ENCODE assay signal across 9 cellular contexts in genomic region chr14:75720828-75721227, GRCh38. TPM values are rescaled to one million over a fixed set of nuclear protein-coding genes. Genes with fewer than 3 reads are reported as not detected.
DNase-seq lines count a peak whose midpoint lies in the region; ATAC-seq, FAIRE-seq and TF ChIP-seq lines count a peak whose summit lies in the region.
"Had no signal": no experiment of that assay in that cellular context is flagged by ENCODE, and none has a peak within 500 bp of the region (broad histone marks: within the 10 kb centered on the region; RNA-seq: fewer than 3 reads in every experiment).

No MANE protein-coding gene starts in this region.

- H3K9me3 ChIP-seq in transverse colon = no peaks in the 10 kb centered on the region

- H3K36me3 ChIP-seq in transverse colon = peaks cover 0 to 8% (median 0%) of the 10 kb centered on the region in 4 donors

- H3K4me3 ChIP-seq in transverse colon = no peak overlapping the region

- H3K27ac ChIP-seq in transverse colon = peak overlapping the region; percentile 50 to 69 (median 58)

- peaks cover 0 to 27% (median 5%) of the 10 kb centered on the region in 4 donors for H3K4me1 ChIP-seq in transverse colon

- TF ChIP-seq POLR2A in transverse colon (IDR thresholded peaks at IDR 0.05) = no peak

- TF ChIP-seq CTCF in transverse colon (IDR thresholded peaks at IDR 0.05) = no peak

- no peak for TF ChIP-seq EP300 in transverse colon (IDR thresholded peaks at IDR 0.05; ENCODE audit: low read depth)

- no peak for FAIRE-seq in frontal cortex (lab: Jason Lieb, UNC)

- intact Hi-C loops in transverse colon (cut with DNase I; ENCODE audit: low total_unique reads) = no loop called here

- WGBS in transverse colon (ENCODE audit: low coverage in 1 of 2), 2 donors = 49 to 52% methylated on average over 3 to 4 of the region's 4 CpGs

- in situ Hi-C loops in transverse colon (cut with MboI; ENCODE audit: low pct_ligation_motif_present in 1 of 4, low pct_unique_long_range_greater_than_20kb in 1 of 4, low sequenced_read_pairs in 3 of 4) = no loop called here

- peak in 51 of 56 donors; percentile 10 to 84 (median 53) for DNase-seq in amygdala (lab: John Stamatoyannopoulos, UW)
- peak; percentile 10 to 25 for DNase-seq in frontal cortex (ENCODE audit: low spot score in 2 of 2)
- DNase-seq in occipital lobe (lab: John Stamatoyannopoulos, UW) = peak; percentile 56
- no peak for DNase-seq in transverse colon
- DNase-seq in activated CD4-positive, alpha-beta T cell treated with anti-CD3 and anti-CD28 coated beads, Interleukin-2, amount 50 U/mL, for 1 hour = no peak
- DNase-seq in NCI-H82 (lab: John Stamatoyannopoulos, UW) = no peak
- DNase-seq: effector CD4-positive, alpha-beta T cell; MM.1S had no signal

- no peaks in the 10 kb centered on the region for H3K27me3 ChIP-seq in transverse colon

- ATAC-seq in GM18520 (IDR thresholded peaks at IDR 0.05; ENCODE audit: unreplicated experiment) = no peak

RNA-seq across cellular contexts. Expression of gene TTLL5, which starts 59.8 kb away (rescaled TPM):
- total RNA-seq in frontal cortex (35.1 TPM), occipital lobe (36.7 TPM), transverse colon (100 to 1,000 TPM in 1 of 4 donors, 10 to 100 TPM in 3; 16.1 to 264 (median 40.8) TPM)

Comparison
In these comparisons a context has a peak if more than half of its experiments do, and no peak if none do; other contexts are left out.
1. DNase-seq: peak in amygdala (51 of 56), frontal cortex (2 of 2) and occipital lobe (single experiment); none in transverse colon (single experiment), activated CD4-positive, alpha-beta T cell treated with anti-CD3 and anti-CD28 coated beads, Interleukin-2, amount 50 U/mL, for 1 hour (single experiment) and NCI-H82 (single experiment).